In the genomic region with DNA sequence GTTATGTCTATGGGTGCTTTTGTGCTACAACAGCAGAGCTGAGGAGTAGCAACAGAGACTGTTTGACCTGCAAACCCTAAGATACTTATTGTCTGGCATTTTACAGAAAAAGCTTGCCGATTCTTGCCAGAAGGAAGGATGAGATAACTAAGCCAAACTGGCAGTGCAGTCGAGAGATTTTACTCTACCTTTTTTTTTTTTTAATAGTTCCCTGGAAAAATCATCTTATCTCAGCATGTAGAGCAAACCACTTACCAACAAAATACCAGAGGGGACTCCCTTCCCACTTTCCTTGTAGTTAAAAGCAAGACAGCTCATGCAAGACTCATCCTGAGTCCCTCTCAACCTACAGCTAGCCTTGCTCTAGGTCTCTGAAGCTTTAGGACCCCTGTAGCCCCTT, we compare ENCODE assay signal across 1 cellular context.
TF ChIP-seq lines count a peak whose summit lies in the region.

No MANE protein-coding gene starts in this region.

TF ChIP-seq in WTC11, 78 proteins besides CTCF, POLR2A, EP300 and RAD21 (continued from another document):
- TF ChIP-seq, protein P1, sequence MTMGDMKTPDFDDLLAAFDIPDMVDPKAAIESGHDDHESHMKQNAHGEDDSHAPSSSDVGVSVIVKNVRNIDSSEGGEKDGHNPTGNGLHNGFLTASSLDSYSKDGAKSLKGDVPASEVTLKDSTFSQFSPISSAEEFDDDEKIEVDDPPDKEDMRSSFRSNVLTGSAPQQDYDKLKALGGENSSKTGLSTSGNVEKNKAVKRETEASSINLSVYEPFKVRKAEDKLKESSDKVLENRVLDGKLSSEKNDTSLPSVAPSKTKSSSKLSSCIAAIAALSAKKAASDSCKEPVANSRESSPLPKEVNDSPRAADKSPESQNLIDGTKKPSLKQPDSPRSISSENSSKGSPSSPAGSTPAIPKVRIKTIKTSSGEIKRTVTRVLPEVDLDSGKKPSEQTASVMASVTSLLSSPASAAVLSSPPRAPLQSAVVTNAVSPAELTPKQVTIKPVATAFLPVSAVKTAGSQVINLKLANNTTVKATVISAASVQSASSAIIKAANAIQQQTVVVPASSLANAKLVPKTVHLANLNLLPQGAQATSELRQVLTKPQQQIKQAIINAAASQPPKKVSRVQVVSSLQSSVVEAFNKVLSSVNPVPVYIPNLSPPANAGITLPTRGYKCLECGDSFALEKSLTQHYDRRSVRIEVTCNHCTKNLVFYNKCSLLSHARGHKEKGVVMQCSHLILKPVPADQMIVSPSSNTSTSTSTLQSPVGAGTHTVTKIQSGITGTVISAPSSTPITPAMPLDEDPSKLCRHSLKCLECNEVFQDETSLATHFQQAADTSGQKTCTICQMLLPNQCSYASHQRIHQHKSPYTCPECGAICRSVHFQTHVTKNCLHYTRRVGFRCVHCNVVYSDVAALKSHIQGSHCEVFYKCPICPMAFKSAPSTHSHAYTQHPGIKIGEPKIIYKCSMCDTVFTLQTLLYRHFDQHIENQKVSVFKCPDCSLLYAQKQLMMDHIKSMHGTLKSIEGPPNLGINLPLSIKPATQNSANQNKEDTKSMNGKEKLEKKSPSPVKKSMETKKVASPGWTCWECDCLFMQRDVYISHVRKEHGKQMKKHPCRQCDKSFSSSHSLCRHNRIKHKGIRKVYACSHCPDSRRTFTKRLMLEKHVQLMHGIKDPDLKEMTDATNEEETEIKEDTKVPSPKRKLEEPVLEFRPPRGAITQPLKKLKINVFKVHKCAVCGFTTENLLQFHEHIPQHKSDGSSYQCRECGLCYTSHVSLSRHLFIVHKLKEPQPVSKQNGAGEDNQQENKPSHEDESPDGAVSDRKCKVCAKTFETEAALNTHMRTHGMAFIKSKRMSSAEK (CRISPR knock-in tag; IDR thresholded peaks at IDR 0.05; ENCODE audit: borderline replicate concordance), result no peak
- TF ChIP-seq MYBL2 (CRISPR knock-in tag; IDR thresholded peaks at IDR 0.05) (no peak), GABPB1 (CRISPR knock-in tag; IDR thresholded peaks at IDR 0.05) (no peak), SMAD4 (CRISPR knock-in tag; IDR thresholded peaks at IDR 0.05) (no peak), CREM (CRISPR knock-in tag; IDR thresholded peaks at IDR 0.05) (no peak)
- TF ChIP-seq, protein P2, sequence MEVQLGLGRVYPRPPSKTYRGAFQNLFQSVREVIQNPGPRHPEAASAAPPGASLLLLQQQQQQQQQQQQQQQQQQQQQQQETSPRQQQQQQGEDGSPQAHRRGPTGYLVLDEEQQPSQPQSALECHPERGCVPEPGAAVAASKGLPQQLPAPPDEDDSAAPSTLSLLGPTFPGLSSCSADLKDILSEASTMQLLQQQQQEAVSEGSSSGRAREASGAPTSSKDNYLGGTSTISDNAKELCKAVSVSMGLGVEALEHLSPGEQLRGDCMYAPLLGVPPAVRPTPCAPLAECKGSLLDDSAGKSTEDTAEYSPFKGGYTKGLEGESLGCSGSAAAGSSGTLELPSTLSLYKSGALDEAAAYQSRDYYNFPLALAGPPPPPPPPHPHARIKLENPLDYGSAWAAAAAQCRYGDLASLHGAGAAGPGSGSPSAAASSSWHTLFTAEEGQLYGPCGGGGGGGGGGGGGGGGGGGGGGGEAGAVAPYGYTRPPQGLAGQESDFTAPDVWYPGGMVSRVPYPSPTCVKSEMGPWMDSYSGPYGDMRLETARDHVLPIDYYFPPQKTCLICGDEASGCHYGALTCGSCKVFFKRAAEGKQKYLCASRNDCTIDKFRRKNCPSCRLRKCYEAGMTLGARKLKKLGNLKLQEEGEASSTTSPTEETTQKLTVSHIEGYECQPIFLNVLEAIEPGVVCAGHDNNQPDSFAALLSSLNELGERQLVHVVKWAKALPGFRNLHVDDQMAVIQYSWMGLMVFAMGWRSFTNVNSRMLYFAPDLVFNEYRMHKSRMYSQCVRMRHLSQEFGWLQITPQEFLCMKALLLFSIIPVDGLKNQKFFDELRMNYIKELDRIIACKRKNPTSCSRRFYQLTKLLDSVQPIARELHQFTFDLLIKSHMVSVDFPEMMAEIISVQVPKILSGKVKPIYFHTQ (CRISPR knock-in tag; IDR thresholded peaks at IDR 0.05), result no peak
TF ChIP-seq in WTC11: peak in this region for 0.
